In the genomic region with DNA sequence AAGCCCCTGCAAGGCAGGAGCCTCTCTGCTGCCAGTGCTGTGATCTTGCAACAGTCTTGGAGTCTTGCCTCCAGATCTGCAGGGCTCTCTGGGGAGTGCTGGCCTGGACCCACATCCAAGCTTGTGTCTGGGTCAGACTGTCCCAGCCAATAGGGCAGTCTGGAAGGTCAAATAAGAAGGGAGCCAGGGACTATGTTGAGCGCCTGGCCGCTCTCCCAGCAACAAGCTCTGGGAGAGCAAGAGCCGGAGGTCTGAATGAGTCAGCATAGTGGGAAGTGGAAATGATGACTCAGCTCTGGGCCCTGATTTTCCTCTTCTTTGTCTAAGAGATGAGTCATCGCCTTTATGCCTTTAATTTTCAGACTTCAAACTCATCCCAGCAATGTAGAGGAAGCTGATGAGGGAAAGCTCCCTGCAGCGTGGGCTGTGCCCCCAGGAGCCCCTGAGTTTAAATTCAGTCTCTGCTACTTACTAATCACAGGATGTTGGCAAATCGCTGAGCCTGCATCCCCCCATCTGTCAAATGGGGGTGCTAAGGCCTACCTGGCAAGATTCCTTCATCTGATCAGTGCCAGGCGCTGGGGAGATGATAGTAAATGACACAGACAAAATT, we compare ENCODE assay signal across 8 cellular contexts. TPM values are rescaled to one million over a fixed set of nuclear protein-coding genes. Genes with fewer than 3 reads are reported as not detected.
DNase-seq lines count a peak whose midpoint lies in the region; FAIRE-seq and TF ChIP-seq lines count a peak whose summit lies in the region.

No MANE protein-coding gene starts in this region.

- H3K27me3 ChIP-seq in H1 (replicated peaks in 1 of 4; ENCODE audit: control insufficient read depth in 3 of 4, extremely low read depth in 1 of 4, insufficient read depth in 3 of 4, low read length in 3 of 4): no peaks in the 10 kb centered on the region

- no peak for TF ChIP-seq POLR2A in H1 (IDR thresholded peaks at IDR 0.05; ENCODE audit: control extremely low read depth in 1 of 2, low read depth in 2 of 2, low read length in 2 of 2)

- peak overlapping the region; percentile 20 for H4K5ac ChIP-seq in H1 (ENCODE audit: insufficient read length, low read depth, low read length)

- H3K4me3 ChIP-seq in HEK293 (ENCODE audit: low read depth, low read length) (no peak overlapping the region), H1 (ENCODE audit: extremely low read depth in 1 of 4, insufficient read depth in 2 of 4, low read depth in 3 of 4, low read length in 4 of 4) (no peak overlapping the region)

- WGBS in H1 (ENCODE audit: extremely low coverage in 1 of 2, insufficient coverage in 1 of 2, insufficient read length in 1 of 2, insufficient replicate concordance in 2 of 2, low coverage in 1 of 2, low lambda C conversion rate in 2 of 2, missing lambda C conversion rate in 1 of 2), 2 experiments: 57% methylated on average over 7 of the region's 7 CpGs; no CpG with 5 or more reads in 1 of the 2 experiments

- H3K9ac ChIP-seq in H1 (replicated peaks in 1 of 4; ENCODE audit: extremely low read depth in 1 of 4, low read depth in 3 of 4, low read length in 3 of 4): 0 out of 7 replicates have a peak overlapping the region, but pooled peaks of 1 of the 4 experiments have one; percentile 20

- POLR2A ChIA-PET in HEK293 (lab: Yijun Ruan, JAX) (interaction anchor here (1.0 to 1.4 kb wide), 2 partner anchors 44 to 179 kb away, joined by 3 to 11 read pairs; a partner anchor contains a TSS), H1 (lab: Charles Lee; ENCODE audit: partially characterized antibody) (interaction anchor here (0.8 to 2.8 kb wide), 8 partner anchors 9 to 183 kb away, joined by 3 to 8 read pairs (median 3); a partner anchor contains a TSS)

- no peak overlapping the region for H3K56ac ChIP-seq in H1 (replicated peaks; ENCODE audit: insufficient read length, low read depth, low read length)

- no peak overlapping the region for H3K14ac ChIP-seq in H1 (ENCODE audit: insufficient read length)

- H2BK5ac ChIP-seq in H1 (ENCODE audit: low read depth, low read length): peak overlapping the region; percentile 76; the same call in 1 of the 2 replicates

- H3K4me1 ChIP-seq in HEK293 (ENCODE audit: control insufficient read depth, insufficient read depth, low read length) (peaks cover 6% of the 10 kb centered on the region), H1 (replicated peaks in 1 of 4; ENCODE audit: control insufficient read depth in 3 of 4, insufficient read depth in 4 of 4, low read length in 3 of 4) (peaks cover 5 to 14% (median 10%) of the 10 kb centered on the region in 4 experiments)

- peak; percentile 81 for DNase-seq in G401 (ENCODE audit: low spot score)
- DNase-seq in NCI-H1930 (lab: John Stamatoyannopoulos, UW): peak; percentile 35 to 42
- peak; percentile 24 to 66 for DNase-seq in activated CD4-positive, alpha-beta T cell treated with anti-CD3 and anti-CD28 coated beads, Interleukin-2, amount 50 U/mL, for 24 hours (ENCODE audit: low read depth in 1 of 2, low spot score in 1 of 2)
- DNase-seq in H1 (ENCODE audit: low read depth in 1 of 2, low spot score in 2 of 2): peak; percentile 50 to 73
- DNase-seq in medulla oblongata (ENCODE audit: extremely low spot score): peak; percentile 70
- DNase-seq in stimulated activated CD8-positive, alpha-beta memory T cell treated with anti-CD3 and anti-CD28 coated beads, Interleukin-15, amount 100 ng/mL, for 1 hour (ENCODE audit: low read depth): peak; percentile 6
- no peak for DNase-seq in effector CD8-positive, alpha-beta T cell (lab: John Stamatoyannopoulos, UW)

- H2BK120ac ChIP-seq in H1 (replicated peaks; ENCODE audit: low read depth, low read length): no peak overlapping the region

- H3K4ac ChIP-seq in H1 (replicated peaks; ENCODE audit: insufficient read length, low read depth, low read length): no peak overlapping the region

- H3K79me2 ChIP-seq in H1 (ENCODE audit: control insufficient read depth in 1 of 2, insufficient read depth in 2 of 2, low read length in 2 of 2): no peaks in the 10 kb centered on the region

- no peak overlapping the region; the same call in 1 of the 2 replicates for H3K27ac ChIP-seq in HEK293 (ENCODE audit: extremely low read depth, low read depth, low read length)
- H3K27ac ChIP-seq in H1 (ENCODE audit: low read depth, low read length): peak overlapping the region; percentile 23; the same call in 1 of the 2 replicates

- in situ Hi-C loops in G401 (cut with HindIII; ENCODE audit: low sequenced_read_pairs): no loop called here

- no peak for FAIRE-seq in H1 (lab: Jason Lieb, UNC)

- no peak for TF ChIP-seq RAD21 in H1 (IDR thresholded peaks at IDR 0.05 in 1 of 2, conservative IDR thresholded peaks at IDR 0.05 in 1 of 2; ENCODE audit: low read depth in 2 of 2, low read length in 2 of 2)

- H3K79me1 ChIP-seq in H1 (ENCODE audit: low read depth, low read length): 0 out of 2 replicates have a peak, but pooled peaks cover 2% of the 10 kb centered on the region

- H3K9me3 ChIP-seq in HEK293 (ENCODE audit: control insufficient read depth, insufficient read depth, low read depth, low read length) (no peaks in the 10 kb centered on the region), H1 (ENCODE audit: insufficient read depth in 2 of 2, low read depth in 1 of 2, low read length in 1 of 2) (no peaks in the 10 kb centered on the region; a peak in 1 of 4 replicates)

- no peak for TF ChIP-seq EP300 in H1 (IDR thresholded peaks at IDR 0.05; ENCODE audit: borderline replicate concordance in 1 of 2, low read depth in 2 of 2, low read length in 2 of 2)

- 0 out of 2 replicates have a peak, but pooled peaks cover 2% of the 10 kb centered on the region for H3K23me2 ChIP-seq in H1 (ENCODE audit: low read depth, low read length)

- H3K18ac ChIP-seq in H1 (ENCODE audit: extremely low read depth, low read length): 0 out of 2 replicates have a peak overlapping the region, but pooled peaks have one; percentile 44

- H3K4me2 ChIP-seq in H1 (ENCODE audit: insufficient read depth in 1 of 2, low read depth in 2 of 2, low read length in 2 of 2): peak overlapping the region in 1 of 2 experiments; percentile 14; a peak in 1 of 4 replicates

- H2AK5ac ChIP-seq in H1 (ENCODE audit: low read depth, low read length): no peak overlapping the region

- H3K36me3 ChIP-seq in HEK293 (ENCODE audit: control insufficient read depth in 2 of 2, insufficient read depth in 1 of 2, low read length in 2 of 2) (no peaks in the 10 kb centered on the region), H1 (ENCODE audit: control insufficient read depth in 2 of 4, insufficient read depth in 4 of 4, low read length in 3 of 4) (no peaks in the 10 kb centered on the region)

- H4K8ac ChIP-seq in H1 (ENCODE audit: extremely low read depth, insufficient read depth, low read length): no peak overlapping the region

- H2AFZ ChIP-seq in H1 (ENCODE audit: low read length): no peak overlapping the region

- H2BK12ac ChIP-seq in H1 (ENCODE audit: low read depth, low read length): 0 out of 2 replicates have a peak overlapping the region, but pooled peaks have one; percentile 71

- no peak overlapping the region for H2BK15ac ChIP-seq in H1 (ENCODE audit: low read length)

- peak overlapping the region; percentile 68; the same call in 1 of the 2 replicates for H2BK20ac ChIP-seq in H1 (ENCODE audit: low read length)

- H4K20me1 ChIP-seq in H1 (replicated peaks in 1 of 2; ENCODE audit: control insufficient read depth in 1 of 2, insufficient read depth in 2 of 2, low read length in 2 of 2): no peaks in the 10 kb centered on the region

- TF ChIP-seq CTCF in HEK293 (tag by site-specific recombination; IDR thresholded peaks at IDR 0.05) (no peak), H1 (IDR thresholded peaks at IDR 0.05; ENCODE audit: control extremely low read depth in 1 of 3, insufficient read depth in 1 of 3, low read depth in 1 of 3, low read length in 3 of 3) (no peak)

- no peak overlapping the region for H4K91ac ChIP-seq in H1 (replicated peaks; ENCODE audit: insufficient read length, low read length)

- CTCF ChIA-PET in HEK293 (lab: Yijun Ruan, JAX): interaction anchor here (0.6 to 2.8 kb wide), 6 partner anchors 10 to 386 kb away, joined by 3 to 10 read pairs (median 3); no protein-coding TSS in a partner anchor
- CTCF ChIA-PET in H1 (lab: Charles Lee; ENCODE audit: partially characterized antibody): interaction anchor here (0.7 to 5.9 kb wide), 8 partner anchors 15 to 112 kb away, joined by 3 to 54 read pairs (median 5); no protein-coding TSS in a partner anchor

- H3K23ac ChIP-seq in H1 (ENCODE audit: insufficient read length): no peak overlapping the region

TF ChIP-seq in HEK293, 187 proteins besides CTCF, POLR2A, EP300 and RAD21 (continues in another document):
- no peak for TF ChIP-seq ZNF670 (tag by site-specific recombination; IDR thresholded peaks at IDR 0.05; ENCODE audit: low read depth)
- TF ChIP-seq ZSCAN30 (tag by site-specific recombination; IDR thresholded peaks at IDR 0.05): peak; percentile 69
- no peak for TF ChIP-seq ZNF112 (tag by site-specific recombination; IDR thresholded peaks at IDR 0.05)
- TF ChIP-seq GLIS1 (tag by site-specific recombination; IDR thresholded peaks at IDR 0.05): peak; percentile 83
- no peak for TF ChIP-seq ZBTB48 (tag by site-specific recombination; IDR thresholded peaks at IDR 0.05)
- no peak for TF ChIP-seq REPIN1 (tag by site-specific recombination; IDR thresholded peaks at IDR 0.05; ENCODE audit: low read depth)
- peak; percentile 77 for TF ChIP-seq IKZF3 (tag by site-specific recombination; IDR thresholded peaks at IDR 0.05)

TF ChIP-seq in H1, 55 proteins besides CTCF, POLR2A, EP300 and RAD21 (continues in another document):
- TF ChIP-seq POU5F1 (IDR thresholded peaks at IDR 0.05; ENCODE audit: low read depth, low read length): no peak
- TF ChIP-seq BACH1 (IDR thresholded peaks at IDR 0.05; ENCODE audit: low read length): peak; percentile 100
- TF ChIP-seq, protein P1, sequence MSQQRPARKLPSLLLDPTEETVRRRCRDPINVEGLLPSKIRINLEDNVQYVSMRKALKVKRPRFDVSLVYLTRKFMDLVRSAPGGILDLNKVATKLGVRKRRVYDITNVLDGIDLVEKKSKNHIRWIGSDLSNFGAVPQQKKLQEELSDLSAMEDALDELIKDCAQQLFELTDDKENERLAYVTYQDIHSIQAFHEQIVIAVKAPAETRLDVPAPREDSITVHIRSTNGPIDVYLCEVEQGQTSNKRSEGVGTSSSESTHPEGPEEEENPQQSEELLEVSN (IDR thresholded peaks at IDR 0.05): no peak
- peak; percentile 44; the same call in 1 of the 2 replicates for TF ChIP-seq TAF1 (IDR thresholded peaks at IDR 0.05; ENCODE audit: low read depth, low read length)
- TF ChIP-seq JUND (IDR thresholded peaks at IDR 0.05; ENCODE audit: low read length): peak; percentile 94

RNA-seq across cellular contexts. Expression of a gene that starts 43.6 kb away (rescaled TPM):
- total RNA-seq in G401 (2014; rRNA removed; shearing (Covaris generic)): 36.7 and 56.3 TPM in 2 replicates
- total RNA-seq in H1 (2021; fragmentation: NEBNext Ultra II Directional; extraction: Animal tissue kit (Norgen Biotek cat#: 25700)): 63.1 and 66.1 TPM in 2 replicates
- 11.6 and 11.9 TPM in 2 replicates for polyA plus RNA-seq in H1 (2011; rRNA removed)
- 16.9 TPM for polyA plus RNA-seq in H1 (2011; cell fraction: cytosol; rRNA removed)
- polyA plus RNA-seq in H1 (2011; cell fraction: nucleus; rRNA removed): 9.7 TPM
- 14.3 to 21.6 TPM (median 17.4 TPM) in 4 replicates for polyA plus RNA-seq in H1 (2012, experiment 1 of 2)
- 3.4 TPM for polyA plus RNA-seq in H1 (2012, experiment 2 of 2)
- polyA plus RNA-seq in H1 (2013, experiment 1 of 2): 22.2 TPM
- 21.7 TPM for polyA plus RNA-seq in H1 (2013, experiment 2 of 2)
- polyA minus RNA-seq in H1 (2011; rRNA and poly(A)+ RNA removed): 38.0 and 41.9 TPM in 2 replicates
- polyA minus RNA-seq in H1 (2011; cell fraction: cytosol; rRNA and poly(A)+ RNA removed): 29.7 TPM
- polyA minus RNA-seq in H1 (2011; cell fraction: nucleus; rRNA and poly(A)+ RNA removed): 26.0 TPM
